ENCODE assay signal across 9 cellular contexts in the genomic region with DNA sequence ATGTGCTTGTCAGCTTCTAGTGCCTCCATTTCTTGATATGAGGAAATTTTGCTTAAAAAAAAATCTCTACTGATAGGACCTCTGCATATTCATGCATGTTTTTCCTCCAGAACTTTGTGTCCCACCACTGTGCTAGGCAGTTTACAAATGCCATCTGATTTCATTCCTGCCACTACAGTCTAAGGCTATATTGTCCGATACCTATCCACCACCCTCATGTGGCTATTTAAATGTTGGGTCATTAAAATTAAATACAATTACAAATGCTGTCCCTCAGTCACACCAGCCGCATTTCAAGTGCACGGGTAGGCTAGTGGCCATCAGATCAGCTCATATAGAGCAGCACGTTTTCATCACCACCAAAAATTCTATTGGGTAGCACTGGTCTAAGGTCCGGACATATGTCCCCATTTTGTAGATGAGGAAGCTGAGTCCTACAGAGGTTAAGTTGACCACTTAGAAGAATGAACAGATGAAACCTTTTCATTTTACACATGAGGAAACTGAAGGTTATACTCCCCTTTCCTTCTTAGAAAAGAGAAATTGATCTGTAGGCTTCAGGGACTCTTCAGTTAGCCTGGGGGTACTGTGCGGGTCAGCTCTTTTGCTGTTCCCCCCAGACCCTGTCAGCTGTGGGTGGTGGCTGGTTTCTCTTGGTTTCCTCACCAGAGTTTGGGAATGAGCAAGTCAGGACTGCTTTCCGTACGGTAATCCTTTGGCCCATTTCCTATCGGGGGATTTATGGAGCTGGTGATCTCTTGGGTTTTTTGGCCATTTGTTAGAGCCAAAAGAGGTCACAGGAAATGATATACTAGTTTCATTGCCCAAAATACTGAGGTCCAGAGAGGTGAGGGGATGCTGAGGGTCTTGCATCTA. TPM values are rescaled to one million over a fixed set of nuclear protein-coding genes. Genes with fewer than 3 reads are reported as not detected.
DNase-seq lines count a peak whose midpoint lies in the region; ATAC-seq and TF ChIP-seq lines count a peak whose summit lies in the region.
"Had no signal": no experiment of that assay in that cellular context is flagged by ENCODE, and none has a peak within 500 bp of the region (broad histone marks: within the 10 kb centered on the region; RNA-seq: fewer than 3 reads in every experiment).

No MANE protein-coding gene starts in this region.

- H3K4me3 ChIP-seq in fibroblast of lung (replicated peaks in 1 of 4; ENCODE audit: control extremely low read depth in 1 of 4, insufficient read depth in 1 of 4, low read depth in 3 of 4, low read length in 4 of 4), result no peak overlapping the region
- no peak overlapping the region for H3K4me3 ChIP-seq in sigmoid colon

- H3K27ac ChIP-seq in fibroblast of lung (ENCODE audit: insufficient read depth, low read length) (peak overlapping the region; percentile 97), sigmoid colon (peak overlapping the region; percentile 81 to 87 (median 84))

- no peak for TF ChIP-seq EP300 in sigmoid colon (IDR thresholded peaks at IDR 0.05)

- H3K9me3 ChIP-seq in fibroblast of lung (ENCODE audit: control insufficient read depth, insufficient read depth, low read depth, low read length), result no peaks in the 10 kb centered on the region
- H3K9me3 ChIP-seq in sigmoid colon, result no peaks in the 10 kb centered on the region

- no peak for TF ChIP-seq CTCF in Calu3 (IDR thresholded peaks at IDR 0.05; ENCODE audit: unreplicated experiment)
- TF ChIP-seq CTCF in fibroblast of lung (conservative IDR thresholded peaks at IDR 0.05 in 1 of 2, IDR thresholded peaks at IDR 0.05 in 1 of 2; ENCODE audit: low read depth in 1 of 2, low read length in 2 of 2), result no peak
- no peak for TF ChIP-seq CTCF in sigmoid colon (IDR thresholded peaks at IDR 0.05)

- no peak for ATAC-seq in activated T-cell treated with anti-CD3 and anti-CD28 coated beads, Interleukin-2, amount 50 U/mL, for 4 hours
- ATAC-seq in GM18505 (IDR thresholded peaks at IDR 0.05; ENCODE audit: unreplicated experiment) (no peak), HG02840 (IDR thresholded peaks at IDR 0.05; ENCODE audit: low FRiP score, unreplicated experiment) (no peak)

- 87 to 91% methylated on average over 9 of the region's 9 CpGs for WGBS in sigmoid colon, 2 donors

- H3K9me3 Mint-ChIP-seq in Calu3 (ENCODE audit: low read depth, unreplicated experiment), result no peaks in the 10 kb centered on the region
- H3K9me3 Mint-ChIP-seq in activated T-cell treated with anti-CD3 and anti-CD28 coated beads, Interleukin-2, amount 50 U/mL, for 4 hours, result no peaks in the 10 kb centered on the region

- TF ChIP-seq POLR2A in sigmoid colon (IDR thresholded peaks at IDR 0.05) (no peak), GM18505 (IDR thresholded peaks at IDR 0.05; ENCODE audit: borderline replicate concordance, extremely low read depth, insufficient read depth, insufficient read length) (no peak)

- H3K27me3 Mint-ChIP-seq in Calu3 (ENCODE audit: unreplicated experiment), result no peaks in the 10 kb centered on the region
- H3K27me3 Mint-ChIP-seq in activated T-cell treated with anti-CD3 and anti-CD28 coated beads, Interleukin-2, amount 50 U/mL, for 4 hours (ENCODE audit: low read depth), result no peaks in the 10 kb centered on the region

- H3K4me2 ChIP-seq in fibroblast of lung (ENCODE audit: extremely low read depth, insufficient read depth, low read length), result no peak overlapping the region

- CTCF ChIA-PET in Calu3 (lab: Charles Lee), result interaction anchor here (0.6 to 1.8 kb wide), 4 partner anchors 26 to 291 kb away, joined by 3 to 5 read pairs (median 4); no protein-coding TSS in a partner anchor

- H3K27ac Mint-ChIP-seq in Calu3 (ENCODE audit: unreplicated experiment), result peak overlapping the region; percentile 80

- no peak overlapping the region for H3K4me3 Mint-ChIP-seq in Calu3 (ENCODE audit: low read depth, unreplicated experiment)
- H3K4me3 Mint-ChIP-seq in activated T-cell treated with anti-CD3 and anti-CD28 coated beads, Interleukin-2, amount 50 U/mL, for 4 hours, result peak overlapping the region; percentile 83

- intact Hi-C loops in Calu3 (cut with micrococcal nuclease; ENCODE audit: unreplicated experiment), result no loop called here
- intact Hi-C loops in sigmoid colon (cut with DNase I), result no loop called here

- H2AFZ ChIP-seq in fibroblast of lung (ENCODE audit: low read length), result no peak overlapping the region

- H4K20me1 ChIP-seq in fibroblast of lung (ENCODE audit: control insufficient read depth, extremely low read depth, insufficient read depth, low read length), result no peaks in the 10 kb centered on the region

- H3K79me2 ChIP-seq in fibroblast of lung (ENCODE audit: control insufficient read depth, insufficient read depth, low read length), result peaks cover 86% of the 10 kb centered on the region

- DNase-seq in Calu3 (no peak), fibroblast of lung (ENCODE audit: low read depth in 2 of 2) (no peak), sigmoid colon (no peak), SW480 (ENCODE audit: low spot score) (no peak), AG20443 (ENCODE audit: low spot score) (no peak)
- no peak for DNase-seq in activated T-cell treated with anti-CD3 and anti-CD28 coated beads, Interleukin-2, amount 50 U/mL, for 4 hours
- DNase-seq: GF-D8 had no signal

- H3K4me1 ChIP-seq in fibroblast of lung (ENCODE audit: control insufficient read depth, extremely low read depth, insufficient read depth, low read length) (peaks cover 69% of the 10 kb centered on the region), sigmoid colon (peaks cover 0 to 76% (median 61%) of the 10 kb centered on the region in 4 donors)

- H3K9ac ChIP-seq in fibroblast of lung (ENCODE audit: insufficient read depth, low read length), result peak overlapping the region; percentile 63

- peaks cover 91% of the 10 kb centered on the region for H3K4me1 Mint-ChIP-seq in Calu3 (ENCODE audit: low read depth, unreplicated experiment)
- H3K4me1 Mint-ChIP-seq in activated T-cell treated with anti-CD3 and anti-CD28 coated beads, Interleukin-2, amount 50 U/mL, for 4 hours (ENCODE audit: low read depth), result peaks cover 86% of the 10 kb centered on the region

- H3K27me3 ChIP-seq in fibroblast of lung (ENCODE audit: control insufficient read depth, insufficient read depth, low read length), result no peaks in the 10 kb centered on the region
- no peaks in the 10 kb centered on the region for H3K27me3 ChIP-seq in sigmoid colon

- H3K36me3 ChIP-seq in fibroblast of lung (ENCODE audit: control insufficient read depth, insufficient read depth, low read length) (peaks cover 13% of the 10 kb centered on the region), sigmoid colon (no peaks in the 10 kb centered on the region)

- BruUV-seq in Calu3 (replicated peaks; lab: Mats Ljungman, UMichigan), result no TSS peak

- H3K36me3 Mint-ChIP-seq in Calu3 (ENCODE audit: insufficient read depth, unreplicated experiment), result peaks cover 80% of the 10 kb centered on the region
- peaks cover 10% of the 10 kb centered on the region for H3K36me3 Mint-ChIP-seq in activated T-cell treated with anti-CD3 and anti-CD28 coated beads, Interleukin-2, amount 50 U/mL, for 4 hours (ENCODE audit: insufficient read depth)

RNA-seq across cellular contexts. Expression of a gene that starts 56.6 kb away (rescaled TPM):
- total RNA-seq in Calu3 (2022) (121 and 147 TPM in 2 replicates), fibroblast of lung (48.8 and 69.9 TPM in 2 replicates), sigmoid colon (10 to 100 TPM; 17.8 to 28.2 (median 18.4) TPM)
- total RNA-seq in activated T-cell treated with anti-CD3 and anti-CD28 coated beads, Interleukin-2, amount 50 U/mL, for 4 hours, result 10 to 100 TPM; 23.2 to 25.7 (median 24.4) TPM
- polyA plus RNA-seq in fibroblast of lung (173 and 210 TPM in 2 replicates), sigmoid colon (10 to 100 TPM; 12.5 to 23.2 (median 13.8) TPM)
- 201 and 211 TPM in 2 replicates for polyA plus RNA-seq in fibroblast of lung (2012)
- polyA minus RNA-seq in fibroblast of lung (ENCODE audit: low replicate concordance), result 738 and 1,027 TPM in 2 replicates
